In the genomic region with DNA sequence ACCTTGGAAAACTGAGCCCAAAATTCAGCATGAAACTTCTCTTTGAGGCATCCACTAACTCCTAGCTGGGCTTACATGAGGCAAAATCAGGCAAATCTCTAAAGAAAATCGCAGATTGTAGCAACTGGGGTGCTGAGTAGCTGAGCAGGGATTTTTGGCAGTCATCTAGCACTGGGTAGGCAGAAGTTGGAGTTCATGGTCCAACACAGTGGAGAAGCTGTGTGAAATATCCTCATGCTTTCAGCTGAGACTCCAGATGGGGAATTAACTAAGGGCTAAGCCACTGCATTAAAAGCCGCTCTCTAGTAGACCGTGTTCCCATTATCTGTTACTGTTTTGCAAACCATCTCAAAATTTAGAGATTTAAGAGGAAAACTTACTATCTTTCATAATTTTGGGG, we compare ENCODE assay signal across 24 cellular contexts.
"Had no signal": no experiment of that assay in that cellular context is flagged by ENCODE, and none has a peak within 500 bp of the region (broad histone marks: within the 10 kb centered on the region; RNA-seq: fewer than 3 reads in every experiment).

No MANE protein-coding gene starts in this region.

- DNase-seq: dorsolateral prefrontal cortex; effector CD4-positive, alpha-beta T cell; endodermal cell; foreskin fibroblast; gastrocnemius medialis; head of caudate nucleus; kidney; left lung; lower lobe of right lung; naive thymus-derived CD8-positive, alpha-beta T cell; nephron progenitor cell; nucleus accumbens; pancreas; retina; stimulated activated CD4-positive, alpha-beta T cell treated with anti-CD3 and anti-CD28 coated beads, Interleukin-12 subunit alpha, Interleukin-12 subunit beta, amount 100 ng/mL, for 4 hours; stimulated activated CD4-positive, alpha-beta T cell treated with anti-CD3 and anti-CD28 coated beads, Interleukin-1b, Interleukin-23, amount 100 ng/mL, for 48 hours; stimulated activated CD4-positive, alpha-beta T cell treated with anti-CD3 and anti-CD28 coated beads, Interleukin-4, amount 100 ng/mL, for 1 hour; stimulated activated CD8-positive, alpha-beta memory T cell treated with anti-CD3 and anti-CD28 coated beads, Interleukin-4, amount 100 ng/mL, for 48 hours; stimulated activated naive CD4-positive, alpha-beta T cell; stimulated activated naive CD8-positive, alpha-beta T cell treated with anti-CD3 and anti-CD28 coated beads, Interleukin-15, amount 100 ng/mL, for 72 hours; thyroid gland; trophoblast cell had no signal

- ATAC-seq: esophagus mucosa; gastrocnemius medialis; left lung; lower lobe of right lung; naive thymus-derived CD8-positive, alpha-beta T cell; pancreas; sciatic nerve; stimulated activated naive CD8-positive, alpha-beta T cell treated with anti-CD3 and anti-CD28 coated beads, Interleukin-15, amount 100 ng/mL, for 72 hours had no signal
